In genomic region chr1:244651956-244652698, GRCh38 we compare ENCODE assay signal across 8 cellular contexts. TPM values are rescaled to one million over a fixed set of nuclear protein-coding genes. Genes with fewer than 3 reads are reported as not detected.
A peak's percentile ranks its signal among the peaks of the same experiment; 100 is the strongest.
DNase-seq lines count a peak whose midpoint lies in the region; ATAC-seq, FAIRE-seq and TF ChIP-seq lines count a peak whose summit lies in the region.

No MANE protein-coding gene starts in this region.

- H3K4me1 ChIP-seq in iPS-20b (ENCODE audit: insufficient read depth, low read length) (peaks cover 33% of the 10 kb centered on the region), smooth muscle cell (ENCODE audit: low read depth) (peaks cover 23% of the 10 kb centered on the region)

- H3K9me3 Mint-ChIP-seq in activated CD4-positive, alpha-beta memory T cell treated with anti-CD3 and anti-CD28 coated beads for 36 hours = no peaks in the 10 kb centered on the region

- H3K4me3 ChIP-seq in iPS-20b (ENCODE audit: low read length) (peak overlapping the region; percentile 70), smooth muscle cell (peak overlapping the region; percentile 59)

- no peak for TF ChIP-seq CTCF in smooth muscle cell (IDR thresholded peaks at IDR 0.05; ENCODE audit: borderline replicate concordance, insufficient read depth, poor library complexity, severe bottlenecking)

- no peaks in the 10 kb centered on the region for H3K27me3 Mint-ChIP-seq in activated CD4-positive, alpha-beta memory T cell treated with anti-CD3 and anti-CD28 coated beads for 36 hours

- CTCF ChIA-PET in HEK293T (lab: Yijun Ruan, JAX) = interaction anchor here (0.9 kb wide), 1 partner anchor 48 kb away, joined by 3 read pairs; no protein-coding TSS in a partner anchor
- CTCF ChIA-PET in activated CD4-positive, alpha-beta memory T cell treated with anti-CD3 and anti-CD28 coated beads for 36 hours (lab: Charles Lee) = interaction anchor here (1.2 to 1.4 kb wide), 3 partner anchors 48 to 149 kb away, joined by 3 to 8 read pairs (median 3); no protein-coding TSS in a partner anchor

- no peaks in the 10 kb centered on the region for H3F3A ChIP-seq in smooth muscle cell (ENCODE audit: low read depth)

- ATAC-seq in activated CD4-positive, CD25-positive, alpha-beta regulatory T cell treated with anti-CD3 and anti-CD28 coated beads, Interleukin-2, amount 50 U/mL, for 24 hours = no peak

- peaks cover 1% of the 10 kb centered on the region for H3K36me3 Mint-ChIP-seq in activated CD4-positive, alpha-beta memory T cell treated with anti-CD3 and anti-CD28 coated beads for 36 hours

- H3K4me3 Mint-ChIP-seq in activated CD4-positive, alpha-beta memory T cell treated with anti-CD3 and anti-CD28 coated beads for 36 hours = peak overlapping the region; percentile 79

- peaks cover 40% of the 10 kb centered on the region for H3K79me2 ChIP-seq in smooth muscle cell (ENCODE audit: low read depth)

- H3K27me3 ChIP-seq in iPS-20b (ENCODE audit: insufficient read depth, low read length) (no peaks in the 10 kb centered on the region), smooth muscle cell (ENCODE audit: low read depth) (no peaks in the 10 kb centered on the region)

- peaks cover 3% of the 10 kb centered on the region for H3K36me3 ChIP-seq in iPS-20b (ENCODE audit: insufficient read depth, low read depth, low read length)
- H3K36me3 ChIP-seq in smooth muscle cell (ENCODE audit: low read depth) = no peaks in the 10 kb centered on the region

- H3K9me3 ChIP-seq in iPS-20b (ENCODE audit: insufficient read depth, low read depth, low read length) (no peaks in the 10 kb centered on the region), smooth muscle cell (replicated peaks; ENCODE audit: low read depth) (no peaks in the 10 kb centered on the region)

- peak overlapping the region; percentile 84 for H3K4me2 ChIP-seq in smooth muscle cell

- H4K20me1 ChIP-seq in smooth muscle cell (ENCODE audit: low read depth) = peaks cover 34% of the 10 kb centered on the region

- peaks cover 15% of the 10 kb centered on the region for H3K4me1 Mint-ChIP-seq in activated CD4-positive, alpha-beta memory T cell treated with anti-CD3 and anti-CD28 coated beads for 36 hours (ENCODE audit: low read depth)

- 30% methylated on average over 18 of the region's 18 CpGs for WGBS in smooth muscle cell (ENCODE audit: low lambda C conversion rate)

- POLR2A ChIA-PET in HEK293T (lab: Yijun Ruan, JAX) = interaction anchor here (0.8 to 2.4 kb wide), 11 partner anchors 9 to 212 kb away, joined by 3 to 14 read pairs (median 5); partner anchors contain the start of genes CATSPERE and HNRNPU
- POLR2A ChIA-PET in activated CD4-positive, alpha-beta memory T cell treated with anti-CD3 and anti-CD28 coated beads for 36 hours (lab: Charles Lee) = interaction anchor here (0.6 to 1.6 kb wide), 3 partner anchors 52 to 184 kb away, joined by 3 to 7 read pairs (median 6); partner anchors contain the start of gene COX20

- peak overlapping the region; percentile 75 for H3K9ac ChIP-seq in iPS-20b (ENCODE audit: low read depth, low read length)
- H3K9ac ChIP-seq in smooth muscle cell (ENCODE audit: low read depth) = no peak overlapping the region

- H2AFZ ChIP-seq in smooth muscle cell (ENCODE audit: low read depth) = peak overlapping the region; percentile 88

- intact Hi-C loops in activated CD4-positive, alpha-beta memory T cell treated with anti-CD3 and anti-CD28 coated beads for 36 hours (cut with micrococcal nuclease) = loop anchor here (1.0 to 5.0 kb wide), 9 partner anchors 52 to 1915 kb away; partner anchors contain the start of genes AKT3, CNST, COX20 and HNRNPU

- H3K27ac ChIP-seq in iPS-20b (ENCODE audit: low read length) (peak overlapping the region; percentile 71), smooth muscle cell (ENCODE audit: low read depth) (no peak overlapping the region)

- H3K27ac Mint-ChIP-seq in activated CD4-positive, alpha-beta memory T cell treated with anti-CD3 and anti-CD28 coated beads for 36 hours = peak overlapping the region; percentile 79

- DNase-seq in HEK293T (ENCODE audit: extremely low spot score) = no peak
- DNase-seq in activated CD4-positive, alpha-beta memory T cell treated with anti-CD3 and anti-CD28 coated beads for 36 hours = no peak
- no peak for DNase-seq in smooth muscle cell (lab: John Stamatoyannopoulos, UW; ENCODE audit: unreplicated experiment)
- no peak for DNase-seq in NCI-H2171 (lab: John Stamatoyannopoulos, UW)
- no peak for DNase-seq in frontal cortex (ENCODE audit: low spot score in 2 of 2)
- DNase-seq in DMS 273 treated with DMSO at 0.1 percent for 48 hours (lab: John Stamatoyannopoulos, UW) = no peak

- no peak for FAIRE-seq in frontal cortex (lab: Jason Lieb, UNC)

TF ChIP-seq in HEK293T, 16 proteins besides CTCF, POLR2A, EP300 and RAD21:
- TF ChIP-seq L3MBTL2 (conservative IDR thresholded peaks at IDR 0.05) (peak; percentile 77; the same call in 1 of the 2 replicates), ELF4 (IDR thresholded peaks at IDR 0.05) (no peak; the same call in 1 of the 2 replicates)
TF ChIP-seq in HEK293T: peak in this region for 1.

RNA-seq across cellular contexts. Expression of gene DESI2, which starts 0.8 kb away (rescaled TPM):
- 10 to 100 TPM; 24.8 to 25.6 TPM for total RNA-seq in activated CD4-positive, alpha-beta memory T cell treated with anti-CD3 and anti-CD28 coated beads for 36 hours
- total RNA-seq in smooth muscle cell (56.3 and 67.9 TPM in 2 replicates), frontal cortex (37.9 TPM)
- polyA plus RNA-seq in smooth muscle cell = 31.5 and 39.4 TPM in 2 replicates
